In the genomic region with DNA sequence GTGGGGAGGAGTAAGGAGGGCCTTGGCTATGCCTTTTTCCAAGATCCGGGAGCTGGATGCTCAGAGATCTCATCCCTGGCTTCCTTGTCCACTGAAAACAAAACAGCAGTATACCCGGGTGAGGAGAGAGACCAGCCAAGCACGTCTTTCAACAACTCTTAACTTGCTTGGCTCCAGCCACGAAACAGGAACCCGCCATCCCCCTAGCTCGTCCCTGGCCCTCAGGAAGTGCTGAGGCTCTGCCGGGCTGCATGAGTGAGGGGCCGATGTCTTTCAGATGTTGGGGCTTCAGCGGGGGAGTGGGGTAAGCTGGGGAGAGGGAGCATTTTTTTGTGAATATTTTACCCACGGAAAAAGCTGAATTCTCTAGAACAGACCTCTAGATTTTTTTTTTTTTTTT, we compare ENCODE assay signal across 11 cellular contexts.
DNase-seq lines count a peak whose midpoint lies in the region; ATAC-seq and TF ChIP-seq lines count a peak whose summit lies in the region.
"Had no signal": no experiment of that assay in that cellular context is flagged by ENCODE, and none has a peak within 500 bp of the region (broad histone marks: within the 10 kb centered on the region; RNA-seq: fewer than 3 reads in every experiment).

No MANE protein-coding gene starts in this region.

- peak overlapping the region; percentile 72 to 85 for H3K4me3 Mint-ChIP-seq in CD14-positive monocyte
- H3K4me3 Mint-ChIP-seq in activated CD4-positive, alpha-beta memory T cell treated with anti-CD3 and anti-CD28 coated beads for 36 hours: no peak overlapping the region
- H3K4me3 Mint-ChIP-seq in CD8-positive, alpha-beta memory T cell: no peak overlapping the region
- H3K4me3 Mint-ChIP-seq: activated naive CD8-positive, alpha-beta T cell treated with anti-CD3 and anti-CD28 coated beads, Interleukin-2, amount 50 U/mL, for 24 hours; natural killer cell treated with Interleukin-12 subunit alpha and Interleukin-12 subunit beta and Interleukin-15 and Interleukin-18, amount 100 ng/mL, for 72 hours had no signal

- no peaks in the 10 kb centered on the region for H3F3A ChIP-seq in OCI-LY1 (ENCODE audit: insufficient read depth, low read length)

- no peaks in the 10 kb centered on the region for H3K36me3 Mint-ChIP-seq in CD14-positive monocyte
- no peaks in the 10 kb centered on the region for H3K36me3 Mint-ChIP-seq in activated CD4-positive, alpha-beta memory T cell treated with anti-CD3 and anti-CD28 coated beads for 36 hours
- H3K36me3 Mint-ChIP-seq in CD8-positive, alpha-beta memory T cell: no peaks in the 10 kb centered on the region
- H3K36me3 Mint-ChIP-seq: natural killer cell treated with Interleukin-12 subunit alpha and Interleukin-12 subunit beta and Interleukin-15 and Interleukin-18, amount 100 ng/mL, for 72 hours had no signal

- peaks cover 58% of the 10 kb centered on the region for H3K4me1 Mint-ChIP-seq in CD14-positive monocyte
- H3K4me1 Mint-ChIP-seq in activated CD4-positive, alpha-beta memory T cell treated with anti-CD3 and anti-CD28 coated beads for 36 hours (ENCODE audit: low read depth): no peaks in the 10 kb centered on the region
- no peaks in the 10 kb centered on the region for H3K4me1 Mint-ChIP-seq in CD8-positive, alpha-beta memory T cell

- POLR2A ChIA-PET in activated CD4-positive, alpha-beta memory T cell treated with anti-CD3 and anti-CD28 coated beads for 36 hours (lab: Charles Lee): interaction anchor here (0.6 kb wide), 1 partner anchor 504 kb away, joined by 3 read pairs; no protein-coding TSS in a partner anchor
- POLR2A ChIA-PET in CD8-positive, alpha-beta memory T cell (lab: Charles Lee): no interaction called here

- TF ChIP-seq CTCF in CD14-positive monocyte (IDR thresholded peaks at IDR 0.05) (no peak), OCI-LY1 (IDR thresholded peaks at IDR 0.05; ENCODE audit: low read length) (no peak), fibroblast of villous mesenchyme (IDR thresholded peaks at IDR 0.05; ENCODE audit: insufficient read depth, low read depth, low read length) (no peak), omental fat pad (IDR thresholded peaks at IDR 0.05) (no peak), GM10266 (IDR thresholded peaks at IDR 0.05; ENCODE audit: control insufficient read depth, insufficient read depth, low read depth, missing control alignments) (no peak)

- H3K27me3 ChIP-seq in OCI-LY1 (ENCODE audit: insufficient read depth, low read length): no peaks in the 10 kb centered on the region
- peaks cover 4% of the 10 kb centered on the region for H3K27me3 ChIP-seq in CD8-positive, alpha-beta memory T cell (ENCODE audit: insufficient read depth, low read length, poor library complexity, severe bottlenecking)

- H3K9me3 Mint-ChIP-seq in CD14-positive monocyte: peaks cover 2 to 7% (median 5%) of the 10 kb centered on the region in 7 donors
- H3K9me3 Mint-ChIP-seq in activated CD4-positive, alpha-beta memory T cell treated with anti-CD3 and anti-CD28 coated beads for 36 hours: peaks cover 6% of the 10 kb centered on the region
- H3K9me3 Mint-ChIP-seq in CD8-positive, alpha-beta memory T cell: peaks cover 0 to 9% (median 3%) of the 10 kb centered on the region in 5 donors
- H3K9me3 Mint-ChIP-seq: natural killer cell treated with Interleukin-12 subunit alpha and Interleukin-12 subunit beta and Interleukin-15 and Interleukin-18, amount 100 ng/mL, for 72 hours had no signal

- H4K20me1 ChIP-seq in OCI-LY1 (ENCODE audit: insufficient read depth, low read length): no peaks in the 10 kb centered on the region

- peaks cover 31% of the 10 kb centered on the region for H3K4me1 ChIP-seq in OCI-LY1 (ENCODE audit: insufficient read depth, low read length, severe bottlenecking)
- no peaks in the 10 kb centered on the region for H3K4me1 ChIP-seq in CD8-positive, alpha-beta memory T cell (ENCODE audit: insufficient read depth, low read length)

- intact Hi-C loops in CD14-positive monocyte (cut with micrococcal nuclease) (no loop called here), sciatic nerve (cut with DNase I) (no loop called here)
- intact Hi-C loops in activated CD4-positive, alpha-beta memory T cell treated with anti-CD3 and anti-CD28 coated beads for 36 hours (cut with micrococcal nuclease): no loop called here

- no peaks in the 10 kb centered on the region for H3K9me2 ChIP-seq in OCI-LY1 (ENCODE audit: low read depth, low read length)

- ATAC-seq in sciatic nerve (peak; percentile 75), omental fat pad (ENCODE audit: low FRiP score) (no peak)

- H2AFZ ChIP-seq in OCI-LY1 (ENCODE audit: low read length): peak overlapping the region; percentile 19; the same call in 1 of the 2 replicates

- no peaks in the 10 kb centered on the region; the same call in 1 of the 2 replicates for H3K36me3 ChIP-seq in OCI-LY1 (ENCODE audit: insufficient read depth, low read length)
- no peaks in the 10 kb centered on the region for H3K36me3 ChIP-seq in CD8-positive, alpha-beta memory T cell (ENCODE audit: insufficient read depth, low read length)

- CTCF ChIA-PET in activated CD4-positive, alpha-beta memory T cell treated with anti-CD3 and anti-CD28 coated beads for 36 hours (lab: Charles Lee): interaction anchor here (0.6 to 1.1 kb wide), 5 partner anchors 7 to 1290 kb away, joined by 3 to 4 read pairs (median 3); no protein-coding TSS in a partner anchor
- CTCF ChIA-PET in CD8-positive, alpha-beta memory T cell (lab: Charles Lee): interaction anchor here (1.2 kb wide), 1 partner anchor 9 kb away, joined by 3 read pairs; no protein-coding TSS in a partner anchor

- H3K9ac ChIP-seq in OCI-LY1 (ENCODE audit: low read length): peak overlapping the region; percentile 51; the same call in 1 of the 2 replicates

- no peaks in the 10 kb centered on the region for H3K79me2 ChIP-seq in OCI-LY1 (ENCODE audit: insufficient read depth, low read length)

- peaks cover 0 to 1% (median 1%) of the 10 kb centered on the region in 3 donors for H3K27me3 Mint-ChIP-seq in CD14-positive monocyte (ENCODE audit: low read depth in 3 of 3)
- peaks cover 9% of the 10 kb centered on the region for H3K27me3 Mint-ChIP-seq in activated CD4-positive, alpha-beta memory T cell treated with anti-CD3 and anti-CD28 coated beads for 36 hours
- H3K27me3 Mint-ChIP-seq in CD8-positive, alpha-beta memory T cell: peaks cover 12 to 58% of the 10 kb centered on the region in 2 donors

- peak overlapping the region; percentile 49 for H3K4me2 ChIP-seq in OCI-LY1 (ENCODE audit: low read length)

- H3K4me3 ChIP-seq in OCI-LY1 (ENCODE audit: low read depth, low read length, poor library complexity, severe bottlenecking) (no peak overlapping the region), fibroblast of villous mesenchyme (ENCODE audit: low read depth, low read length) (no peak overlapping the region)
- H3K4me3 ChIP-seq in CD8-positive, alpha-beta memory T cell (ENCODE audit: low read length): no peak overlapping the region

- peak overlapping the region; percentile 70 to 88 (median 83) for H3K27ac Mint-ChIP-seq in CD14-positive monocyte
- H3K27ac Mint-ChIP-seq in activated CD4-positive, alpha-beta memory T cell treated with anti-CD3 and anti-CD28 coated beads for 36 hours: no peak overlapping the region
- no peak overlapping the region for H3K27ac Mint-ChIP-seq in CD8-positive, alpha-beta memory T cell
- H3K27ac Mint-ChIP-seq: activated naive CD8-positive, alpha-beta T cell treated with anti-CD3 and anti-CD28 coated beads, Interleukin-2, amount 50 U/mL, for 24 hours; natural killer cell treated with Interleukin-12 subunit alpha and Interleukin-12 subunit beta and Interleukin-15 and Interleukin-18, amount 100 ng/mL, for 72 hours had no signal

- peak overlapping the region; percentile 57 for H3K27ac ChIP-seq in OCI-LY1 (ENCODE audit: low read depth, low read length, poor library complexity, severe bottlenecking)
- H3K27ac ChIP-seq in CD8-positive, alpha-beta memory T cell (ENCODE audit: low read depth, low read length): no peak overlapping the region

- H3K9me3 ChIP-seq in OCI-LY1 (ENCODE audit: low read length): peaks cover 13% of the 10 kb centered on the region
- H3K9me3 ChIP-seq in CD8-positive, alpha-beta memory T cell (ENCODE audit: low read length): no peaks in the 10 kb centered on the region

- no peak for DNase-seq in CD14-positive monocyte (ENCODE audit: low spot score)
- DNase-seq in fibroblast of villous mesenchyme (ENCODE audit: low read depth): peak; percentile 55
- peak; percentile 69 for DNase-seq in sciatic nerve (ENCODE audit: low spot score)
- no peak for DNase-seq in omental fat pad (ENCODE audit: low spot score)
- no peak for DNase-seq in GM10266 (ENCODE audit: extremely low spot score)
- DNase-seq in activated CD4-positive, alpha-beta memory T cell treated with anti-CD3 and anti-CD28 coated beads for 36 hours: no peak
- DNase-seq in CD8-positive, alpha-beta memory T cell: no peak
- DNase-seq: activated naive CD8-positive, alpha-beta T cell treated with anti-CD3 and anti-CD28 coated beads, Interleukin-2, amount 50 U/mL, for 24 hours; NCI-H748 treated with DMSO at 0.1 percent for 48 hours had no signal

Comparison
In these comparisons a context has a peak if more than half of its experiments do, and no peak if none do; other contexts are left out.
1. DNase-seq: peak in fibroblast of villous mesenchyme (single experiment) and sciatic nerve (single experiment); none in CD14-positive monocyte (single experiment), omental fat pad (single experiment), GM10266 (single experiment), activated CD4-positive, alpha-beta memory T cell treated with anti-CD3 and anti-CD28 coated beads for 36 hours (single experiment) and CD8-positive, alpha-beta memory T cell (0 of 5).
2. H3K27ac Mint-ChIP-seq: peak in CD14-positive monocyte (7 of 7); none in activated CD4-positive, alpha-beta memory T cell treated with anti-CD3 and anti-CD28 coated beads for 36 hours (single experiment) and CD8-positive, alpha-beta memory T cell (0 of 8).
3. H3K4me3 Mint-ChIP-seq: peak in CD14-positive monocyte (2 of 2); none in activated CD4-positive, alpha-beta memory T cell treated with anti-CD3 and anti-CD28 coated beads for 36 hours (single experiment) and CD8-positive, alpha-beta memory T cell (0 of 7).